ENCODE assay signal across 15 cellular contexts in genomic region chr1:248840946-248841345, GRCh38. TPM values are rescaled to one million over a fixed set of nuclear protein-coding genes. Genes with fewer than 3 reads are reported as not detected.
DNase-seq lines count a peak whose midpoint lies in the region; ATAC-seq and TF ChIP-seq lines count a peak whose summit lies in the region.
"Had no signal": no experiment of that assay in that cellular context is flagged by ENCODE, and none has a peak within 500 bp of the region (broad histone marks: within the 10 kb centered on the region; RNA-seq: fewer than 3 reads in every experiment).

No MANE protein-coding gene starts in this region.

- intact Hi-C loops in activated CD4-positive, alpha-beta T cell treated with anti-CD3 and anti-CD28 coated beads for 36 hours (cut with DNase I, micrococcal nuclease): no loop called here

- H3K9me3 Mint-ChIP-seq in activated CD4-positive, alpha-beta T cell treated with anti-CD3 and anti-CD28 coated beads, Interleukin-2, amount 10 ng/mL, durations not matched to agents 7 days and 5 days: no peaks in the 10 kb centered on the region
- no peaks in the 10 kb centered on the region for H3K9me3 Mint-ChIP-seq in activated CD4-positive, alpha-beta T cell treated with anti-CD3 and anti-CD28 coated beads for 36 hours (ENCODE audit: low read depth)
- H3K9me3 Mint-ChIP-seq in neural progenitor cell: no peaks in the 10 kb centered on the region
- H3K9me3 Mint-ChIP-seq: stimulated activated naive CD8-positive, alpha-beta T cell treated with anti-CD3 and anti-CD28 coated beads, Interleukin-15, amount 100 ng/mL, for 72 hours had no signal

- H3K4me2 ChIP-seq in neural progenitor cell: no peak overlapping the region
- H3K4me2 ChIP-seq: A549 had no signal

- peaks cover 24% of the 10 kb centered on the region for H3K4me1 Mint-ChIP-seq in activated CD4-positive, alpha-beta T cell treated with anti-CD3 and anti-CD28 coated beads, Interleukin-2, amount 10 ng/mL, durations not matched to agents 7 days and 5 days
- peaks cover 24% of the 10 kb centered on the region for H3K4me1 Mint-ChIP-seq in activated CD4-positive, alpha-beta T cell treated with anti-CD3 and anti-CD28 coated beads for 36 hours
- H3K4me1 Mint-ChIP-seq in neural progenitor cell: peaks cover 22% of the 10 kb centered on the region

- no peaks in the 10 kb centered on the region for H3K27me3 ChIP-seq in endocrine pancreas (ENCODE audit: control insufficient read depth, insufficient read depth, low read length)
- H3K27me3 ChIP-seq in neural progenitor cell: peaks cover 3% of the 10 kb centered on the region
- H3K27me3 ChIP-seq: colonic mucosa had no signal

- no peak for TF ChIP-seq CTCF in neural progenitor cell (IDR thresholded peaks at IDR 0.05)

- peak overlapping the region; percentile 8 for H3K4me3 Mint-ChIP-seq in activated CD4-positive, alpha-beta T cell treated with anti-CD3 and anti-CD28 coated beads, Interleukin-2, amount 10 ng/mL, durations not matched to agents 7 days and 5 days
- no peak overlapping the region for H3K4me3 Mint-ChIP-seq in activated CD4-positive, alpha-beta T cell treated with anti-CD3 and anti-CD28 coated beads for 36 hours
- H3K4me3 Mint-ChIP-seq in neural progenitor cell: peak overlapping the region; percentile 36

- peaks cover 49% of the 10 kb centered on the region for H3K79me2 ChIP-seq in neural progenitor cell (ENCODE audit: low read depth)

- peak overlapping the region; percentile 7 for H3K9ac ChIP-seq in endocrine pancreas (ENCODE audit: control insufficient read depth, insufficient read depth, low read length)
- no peak overlapping the region for H3K9ac ChIP-seq in neural progenitor cell

- no peak overlapping the region for H2AFZ ChIP-seq in neural progenitor cell (replicated peaks)

- H3K9me3 ChIP-seq in endocrine pancreas (ENCODE audit: control insufficient read depth, low read length) (no peaks in the 10 kb centered on the region), neural progenitor cell (ENCODE audit: low read depth) (no peaks in the 10 kb centered on the region)
- H3K9me3 ChIP-seq: A549, colonic mucosa, lower lobe of right lung had no signal

- H3K4me3 ChIP-seq in endocrine pancreas (ENCODE audit: control insufficient read depth, insufficient read depth, low read length) (no peak overlapping the region), neural progenitor cell (no peak overlapping the region)
- H3K4me3 ChIP-seq: A549, colonic mucosa, lower lobe of right lung, skin epidermis had no signal

- CTCF ChIA-PET in activated CD4-positive, alpha-beta T cell treated with anti-CD3 and anti-CD28 coated beads, Interleukin-2, amount 10 ng/mL, durations not matched to agents 7 days and 5 days (lab: Charles Lee): interaction anchor here (1.3 to 1.7 kb wide), 4 partner anchors 13 to 21 kb away, joined by 5 to 12 read pairs (median 6); partner anchors contain the start of genes SH3BP5L and ZNF692
- CTCF ChIA-PET in activated CD4-positive, alpha-beta T cell treated with anti-CD3 and anti-CD28 coated beads for 36 hours (lab: Charles Lee): interaction anchor here (1.2 to 2.0 kb wide), 5 partner anchors 10 to 33 kb away, joined by 4 to 14 read pairs (median 6); partner anchors contain the start of gene ZNF692

- H3K4me1 ChIP-seq in endocrine pancreas (ENCODE audit: control insufficient read depth, insufficient read depth, low read length): no peaks in the 10 kb centered on the region
- H3K4me1 ChIP-seq in neural progenitor cell: peaks cover 8% of the 10 kb centered on the region

- H3K27ac ChIP-seq in neural progenitor cell: no peak overlapping the region
- H3K27ac ChIP-seq: A549, colonic mucosa had no signal

- peaks cover 7% of the 10 kb centered on the region for H3K36me3 Mint-ChIP-seq in activated CD4-positive, alpha-beta T cell treated with anti-CD3 and anti-CD28 coated beads, Interleukin-2, amount 10 ng/mL, durations not matched to agents 7 days and 5 days (ENCODE audit: low read depth)
- peaks cover 20% of the 10 kb centered on the region for H3K36me3 Mint-ChIP-seq in activated CD4-positive, alpha-beta T cell treated with anti-CD3 and anti-CD28 coated beads for 36 hours (ENCODE audit: low read depth)
- H3K36me3 Mint-ChIP-seq in neural progenitor cell: peaks cover 5% of the 10 kb centered on the region

- H3K36me3 ChIP-seq in endocrine pancreas (ENCODE audit: control insufficient read depth, insufficient read depth, low read length): no peaks in the 10 kb centered on the region
- no peaks in the 10 kb centered on the region for H3K36me3 ChIP-seq in neural progenitor cell

- H3F3A ChIP-seq in neural progenitor cell (ENCODE audit: low read depth): peaks cover 14% of the 10 kb centered on the region

- no peak for DNase-seq in activated CD4-positive, alpha-beta T cell treated with anti-CD3 and anti-CD28 coated beads, Interleukin-2, amount 10 ng/mL, durations not matched to agents 7 days and 5 days
- DNase-seq in activated CD4-positive, alpha-beta T cell treated with anti-CD3 and anti-CD28 coated beads for 36 hours: no peak
- DNase-seq in LHCN-M2 (ENCODE audit: low read depth) (peak; percentile 35), neural progenitor cell (ENCODE audit: low spot score) (no peak), middle frontal gyrus (ENCODE audit: extremely low spot score, low spot score) (no peak), NK-92 (lab: John Stamatoyannopoulos, UW; ENCODE audit: unreplicated experiment) (no peak)
- DNase-seq: amygdala, occipital lobe had no signal

- H3K27ac Mint-ChIP-seq in activated CD4-positive, alpha-beta T cell treated with anti-CD3 and anti-CD28 coated beads, Interleukin-2, amount 10 ng/mL, durations not matched to agents 7 days and 5 days: no peak overlapping the region
- H3K27ac Mint-ChIP-seq in activated CD4-positive, alpha-beta T cell treated with anti-CD3 and anti-CD28 coated beads for 36 hours: no peak overlapping the region
- peak overlapping the region; percentile 36 for H3K27ac Mint-ChIP-seq in neural progenitor cell
- H3K27ac Mint-ChIP-seq: stimulated activated naive CD8-positive, alpha-beta T cell treated with anti-CD3 and anti-CD28 coated beads, Interleukin-15, amount 100 ng/mL, for 72 hours had no signal

- no peak for ATAC-seq in activated CD4-positive, alpha-beta T cell treated with anti-CD3 and anti-CD28 coated beads for 36 hours
- no peak for ATAC-seq in GM18517 (IDR thresholded peaks at IDR 0.05; ENCODE audit: unreplicated experiment)
- ATAC-seq: A549; lower lobe of right lung; stimulated activated naive CD8-positive, alpha-beta T cell treated with anti-CD3 and anti-CD28 coated beads, Interleukin-15, amount 100 ng/mL, for 72 hours had no signal

- POLR2A ChIA-PET in activated CD4-positive, alpha-beta T cell treated with anti-CD3 and anti-CD28 coated beads, Interleukin-2, amount 10 ng/mL, durations not matched to agents 7 days and 5 days (lab: Charles Lee): no interaction called here
- POLR2A ChIA-PET in activated CD4-positive, alpha-beta T cell treated with anti-CD3 and anti-CD28 coated beads for 36 hours (lab: Charles Lee): no interaction called here

- peaks cover 30% of the 10 kb centered on the region for H4K20me1 ChIP-seq in neural progenitor cell (ENCODE audit: low read depth)

- H3K27me3 Mint-ChIP-seq in activated CD4-positive, alpha-beta T cell treated with anti-CD3 and anti-CD28 coated beads, Interleukin-2, amount 10 ng/mL, durations not matched to agents 7 days and 5 days: no peaks in the 10 kb centered on the region
- no peaks in the 10 kb centered on the region for H3K27me3 Mint-ChIP-seq in activated CD4-positive, alpha-beta T cell treated with anti-CD3 and anti-CD28 coated beads for 36 hours
- H3K27me3 Mint-ChIP-seq in neural progenitor cell (ENCODE audit: insufficient read depth, low read depth): no peaks in the 10 kb centered on the region
- H3K27me3 Mint-ChIP-seq: stimulated activated naive CD8-positive, alpha-beta T cell treated with anti-CD3 and anti-CD28 coated beads, Interleukin-15, amount 100 ng/mL, for 72 hours had no signal

RNA-seq across cellular contexts. Expression of gene ZNF672, which starts 2.9 kb away (rescaled TPM):
- 10 to 100 TPM; 46.5 to 56.9 TPM for total RNA-seq in activated CD4-positive, alpha-beta T cell treated with anti-CD3 and anti-CD28 coated beads, Interleukin-2, amount 10 ng/mL, durations not matched to agents 7 days and 5 days
- total RNA-seq in activated CD4-positive, alpha-beta T cell treated with anti-CD3 and anti-CD28 coated beads for 36 hours: 10 to 100 TPM; 39.5 to 49.4 TPM
- total RNA-seq in LHCN-M2 (2014; rRNA removed) (24.6 and 28.4 TPM in 2 replicates), neural progenitor cell (ENCODE audit: low replicate concordance) (16.9 and 35.5 TPM in 2 replicates)
- 12.4 TPM for polyA plus RNA-seq in LHCN-M2 (2012)

RNA-seq across cellular contexts. Expression of gene SH3BP5L, which starts 15.2 kb away (rescaled TPM):
- 10 to 100 TPM; 29.7 to 32.7 TPM for total RNA-seq in activated CD4-positive, alpha-beta T cell treated with anti-CD3 and anti-CD28 coated beads, Interleukin-2, amount 10 ng/mL, durations not matched to agents 7 days and 5 days
- 10 to 100 TPM; 20.1 to 21.3 TPM for total RNA-seq in activated CD4-positive, alpha-beta T cell treated with anti-CD3 and anti-CD28 coated beads for 36 hours
- total RNA-seq in LHCN-M2 (2014; rRNA removed): 18.0 and 24.3 TPM in 2 replicates
- 20.8 TPM for polyA plus RNA-seq in LHCN-M2 (2012)
- 9.6 and 30.8 TPM in 2 replicates for total RNA-seq in neural progenitor cell (ENCODE audit: low replicate concordance)

RNA-seq across cellular contexts. Expression of gene ZNF692, which starts 17.9 kb away (rescaled TPM):
- 10 to 100 TPM; 55.5 to 57.6 TPM for total RNA-seq in activated CD4-positive, alpha-beta T cell treated with anti-CD3 and anti-CD28 coated beads, Interleukin-2, amount 10 ng/mL, durations not matched to agents 7 days and 5 days
- 10 to 100 TPM; 75.9 to 92.3 TPM for total RNA-seq in activated CD4-positive, alpha-beta T cell treated with anti-CD3 and anti-CD28 coated beads for 36 hours
- 44.6 and 44.8 TPM in 2 replicates for total RNA-seq in LHCN-M2 (2014; rRNA removed)
- 8.2 TPM for polyA plus RNA-seq in LHCN-M2 (2012)
- total RNA-seq in neural progenitor cell (ENCODE audit: low replicate concordance): 37.8 and 84.9 TPM in 2 replicates
